In genomic region chr17:58232707-58233156, GRCh38 we compare ENCODE assay signal across 8 cellular contexts. TPM values are rescaled to one million over a fixed set of nuclear protein-coding genes. Genes with fewer than 3 reads are reported as not detected.
DNase-seq lines count a peak whose midpoint lies in the region; ATAC-seq and TF ChIP-seq lines count a peak whose summit lies in the region.

No MANE protein-coding gene starts in this region.

- no peaks in the 10 kb centered on the region for H3K9me3 Mint-ChIP-seq in activated naive CD8-positive, alpha-beta T cell treated with anti-CD3 and anti-CD28 coated beads, Interleukin-2, amount 50 U/mL, for 24 hours
- H3K9me3 Mint-ChIP-seq in neural progenitor cell: no peaks in the 10 kb centered on the region

- no peaks in the 10 kb centered on the region for H3K9me3 ChIP-seq in neural progenitor cell (ENCODE audit: low read depth)

- H3K4me1 ChIP-seq in neural progenitor cell: peaks cover 20% of the 10 kb centered on the region

- ATAC-seq in HG03469 (IDR thresholded peaks at IDR 0.05; ENCODE audit: unreplicated experiment): peak; percentile 77
- peak; percentile 87 for ATAC-seq in activated naive CD8-positive, alpha-beta T cell treated with anti-CD3 and anti-CD28 coated beads, Interleukin-2, amount 50 U/mL, for 24 hours

- H2AFZ ChIP-seq in neural progenitor cell (replicated peaks): peak overlapping the region; percentile 61

- no peak overlapping the region for H3K27ac ChIP-seq in neural progenitor cell

- DNase-seq in GM20000 (ENCODE audit: low spot score): peak; percentile 74
- peak; percentile 36 for DNase-seq in activated naive CD8-positive, alpha-beta T cell treated with anti-CD3 and anti-CD28 coated beads, Interleukin-2, amount 50 U/mL, for 24 hours
- no peak for DNase-seq in neural progenitor cell (ENCODE audit: low spot score)
- no peak for DNase-seq in H7
- no peak for DNase-seq in NCI-H510A treated with DMSO at 0.1 percent for 48 hours (lab: John Stamatoyannopoulos, UW)
- no peak for DNase-seq in NCI-H1048 (lab: John Stamatoyannopoulos, UW)

- 0 out of 3 replicates have a peak, but pooled peaks have one; percentile 16 for TF ChIP-seq CTCF in GM12872 (IDR thresholded peaks at IDR 0.05; ENCODE audit: insufficient read depth, low read depth, low read length)
- no peak for TF ChIP-seq CTCF in GM20000 (IDR thresholded peaks at IDR 0.05; ENCODE audit: extremely low read depth, missing control alignments)
- TF ChIP-seq CTCF in neural progenitor cell (IDR thresholded peaks at IDR 0.05): no peak

- no peak overlapping the region for H3K9ac ChIP-seq in neural progenitor cell

- peaks cover 37% of the 10 kb centered on the region for H3K27me3 Mint-ChIP-seq in activated naive CD8-positive, alpha-beta T cell treated with anti-CD3 and anti-CD28 coated beads, Interleukin-2, amount 50 U/mL, for 24 hours
- peaks cover 4% of the 10 kb centered on the region for H3K27me3 Mint-ChIP-seq in neural progenitor cell (ENCODE audit: insufficient read depth, low read depth)

- no peaks in the 10 kb centered on the region for H3K79me2 ChIP-seq in neural progenitor cell (ENCODE audit: low read depth)

- no peak overlapping the region for H3K4me3 Mint-ChIP-seq in activated naive CD8-positive, alpha-beta T cell treated with anti-CD3 and anti-CD28 coated beads, Interleukin-2, amount 50 U/mL, for 24 hours
- no peak overlapping the region for H3K4me3 Mint-ChIP-seq in neural progenitor cell

- peak overlapping the region; percentile 47 for H3K27ac Mint-ChIP-seq in activated naive CD8-positive, alpha-beta T cell treated with anti-CD3 and anti-CD28 coated beads, Interleukin-2, amount 50 U/mL, for 24 hours
- H3K27ac Mint-ChIP-seq in neural progenitor cell: no peak overlapping the region

- H3F3A ChIP-seq in neural progenitor cell (ENCODE audit: low read depth): peaks cover 12% of the 10 kb centered on the region

- H3K27me3 ChIP-seq in neural progenitor cell (peaks cover 56% of the 10 kb centered on the region), H7 (ENCODE audit: control insufficient read depth, insufficient read depth, low read length) (peaks cover 4% of the 10 kb centered on the region)

- H3K36me3 ChIP-seq in neural progenitor cell: no peaks in the 10 kb centered on the region
- H3K36me3 ChIP-seq in H7 (replicated peaks; ENCODE audit: control insufficient read depth, insufficient read depth, low read length): no peaks in the 10 kb centered on the region

- H3K36me3 Mint-ChIP-seq in activated naive CD8-positive, alpha-beta T cell treated with anti-CD3 and anti-CD28 coated beads, Interleukin-2, amount 50 U/mL, for 24 hours (ENCODE audit: low read depth): no peaks in the 10 kb centered on the region
- H3K36me3 Mint-ChIP-seq in neural progenitor cell: no peaks in the 10 kb centered on the region

- H3K4me2 ChIP-seq in neural progenitor cell: no peak overlapping the region

- H3K4me3 ChIP-seq in neural progenitor cell (no peak overlapping the region), H7 (ENCODE audit: insufficient read depth, low read depth, low read length) (no peak overlapping the region)

- H3K4me1 Mint-ChIP-seq in activated naive CD8-positive, alpha-beta T cell treated with anti-CD3 and anti-CD28 coated beads, Interleukin-2, amount 50 U/mL, for 24 hours: peaks cover 16% of the 10 kb centered on the region
- H3K4me1 Mint-ChIP-seq in neural progenitor cell: peaks cover 4% of the 10 kb centered on the region

- H4K20me1 ChIP-seq in neural progenitor cell (ENCODE audit: low read depth): no peaks in the 10 kb centered on the region

RNA-seq across cellular contexts. Expression of gene LPO, which starts 5.7 kb away (rescaled TPM):
- total RNA-seq in neural progenitor cell (ENCODE audit: low replicate concordance): not detected in 2 replicates
- total RNA-seq in H7 (2014; rRNA removed; shearing (Covaris generic)): not detected in 2 replicates

RNA-seq across cellular contexts. Expression of gene MKS1, which starts 13.7 kb away (rescaled TPM):
- 25.8 and 30.0 TPM in 2 replicates for total RNA-seq in neural progenitor cell (ENCODE audit: low replicate concordance)
- 26.8 and 28.3 TPM in 2 replicates for total RNA-seq in H7 (2014; rRNA removed; shearing (Covaris generic))

RNA-seq across cellular contexts. Expression of gene EPX, which starts 40.2 kb away (rescaled TPM):
- total RNA-seq in neural progenitor cell (ENCODE audit: low replicate concordance): not detected in 2 replicates
- total RNA-seq in H7 (2014; rRNA removed; shearing (Covaris generic)): not detected in 2 replicates

RNA-seq across cellular contexts. Expression of gene MPO, which starts 48.0 kb away (rescaled TPM):
- total RNA-seq in neural progenitor cell (ENCODE audit: low replicate concordance): not detected in 2 replicates
- not detected in 2 replicates for total RNA-seq in H7 (2014; rRNA removed; shearing (Covaris generic))

Comparison
In these comparisons a context has a peak if more than half of its experiments do, and no peak if none do; other contexts are left out.
1. DNase-seq: peak in GM20000 (single experiment) and activated naive CD8-positive, alpha-beta T cell treated with anti-CD3 and anti-CD28 coated beads, Interleukin-2, amount 50 U/mL, for 24 hours (single experiment); none in neural progenitor cell (single experiment), H7 (single experiment), NCI-H510A treated with DMSO at 0.1 percent for 48 hours (single experiment) and NCI-H1048 (single experiment).